9 cellular contexts compared by ENCODE assay signal in genomic region chr14:103611215-103611614, GRCh38.
"Had no signal": no experiment of that assay in that cellular context is flagged by ENCODE, and none has a peak within 500 bp of the region (broad histone marks: within the 10 kb centered on the region; RNA-seq: fewer than 3 reads in every experiment).

No MANE protein-coding gene starts in this region.

- H3K36me3 ChIP-seq: HAP-1 had no signal

- H3K4me1 ChIP-seq: HAP-1 had no signal

- FAIRE-seq: HTR-8/SVneo had no signal

- H3K4me2 ChIP-seq: KMS-11 had no signal

- DNase-seq: GM23248, GOT3, H7, IMR-90, KBM-7 had no signal

- H3K27ac ChIP-seq: GM23248, KMS-11 had no signal

- H3K4me3 ChIP-seq: GM23248, HAP-1 had no signal

- ATAC-seq: HCT116 had no signal
